In genomic region chr2:36659872-36660312, GRCh38 we compare ENCODE assay signal across 16 cellular contexts. TPM values are rescaled to one million over a fixed set of nuclear protein-coding genes. Genes with fewer than 3 reads are reported as not detected.
DNase-seq lines count a peak whose midpoint lies in the region; ATAC-seq, FAIRE-seq and TF ChIP-seq lines count a peak whose summit lies in the region.
"Had no signal": no experiment of that assay in that cellular context is flagged by ENCODE, and none has a peak within 500 bp of the region (broad histone marks: within the 10 kb centered on the region; RNA-seq: fewer than 3 reads in every experiment).

No MANE protein-coding gene starts in this region.

- peak; percentile 59 for ATAC-seq in GM21786 (IDR thresholded peaks at IDR 0.05; ENCODE audit: unreplicated experiment)
- peak; percentile 78 for ATAC-seq in HG03442 (IDR thresholded peaks at IDR 0.05; ENCODE audit: unreplicated experiment)
- peak; percentile 41 for ATAC-seq in foreskin keratinocyte
- ATAC-seq: effector memory CD8-positive, alpha-beta T cell had no signal

- H3K4me1 ChIP-seq in foreskin keratinocyte, result no peaks in the 10 kb centered on the region
- H3K4me1 ChIP-seq: BLaER1 treated with 17β-estradiol and CSF1 and Interleukin-3, amounts not matched to agents 10 nM and 100 nM had no signal

- H3K27me3 ChIP-seq in foreskin keratinocyte, result peaks cover 4% of the 10 kb centered on the region
- H3K27me3 ChIP-seq: adrenal gland; BLaER1 treated with 17β-estradiol and CSF1 and Interleukin-3, amounts not matched to agents 10 nM and 100 nM; MG63 had no signal

- TF ChIP-seq CTCF in GM13976 (IDR thresholded peaks at IDR 0.05; ENCODE audit: borderline replicate concordance, control extremely low read depth, extremely low read depth, insufficient read depth, missing control alignments) (no peak), foreskin keratinocyte (conservative IDR thresholded peaks at IDR 0.05) (no peak)

- peak; percentile 43 for DNase-seq in GM13976 (ENCODE audit: low spot score)
- DNase-seq in foreskin keratinocyte, result peak in 1 of 2 donors; percentile 37
- DNase-seq in NCI-H748 treated with DMSO at 0.1 percent for 48 hours (lab: John Stamatoyannopoulos, UW), result no peak
- no peak for DNase-seq in NCI-H69 (lab: John Stamatoyannopoulos, UW)
- no peak for DNase-seq in GM12891 (ENCODE audit: insufficient read length, low spot score)
- DNase-seq in SKM-1 treated with dmso at 0.1 percent for 144 hours (lab: John Stamatoyannopoulos, UW; ENCODE audit: unreplicated experiment), result no peak
- DNase-seq: effector memory CD8-positive, alpha-beta T cell; hypothalamus; MG63; posterior cingulate gyrus; stimulated activated CD4-positive, alpha-beta T cell treated with anti-CD3 and anti-CD28 coated beads, Interleukin-2, amount 100 ng/mL, for 48 hours had no signal

- in situ Hi-C loops in GM13976 (cut with MboI; ENCODE audit: low sequenced_read_pairs, unreplicated experiment), result loop anchor here (10.0 kb wide), 1 partner anchor 305 kb away; the partner anchor contains the start of gene CRIM1

- FAIRE-seq in GM12891 (lab: Jason Lieb, UNC), result no peak

- no peak overlapping the region for H3K27ac ChIP-seq in foreskin keratinocyte
- H3K27ac ChIP-seq: BLaER1 treated with 17β-estradiol and CSF1 and Interleukin-3, amounts not matched to agents 10 nM and 100 nM had no signal

- TF ChIP-seq POLR2A in GM12891 (IDR thresholded peaks at IDR 0.05; ENCODE audit: low read depth, low read length), result no peak

TF ChIP-seq in GM12891, 5 proteins besides CTCF, POLR2A, EP300 and RAD21:
- no peak for TF ChIP-seq POLR2AphosphoS5 (IDR thresholded peaks at IDR 0.05; ENCODE audit: low read depth, low read length)
- no peak for TF ChIP-seq TAF1 (IDR thresholded peaks at IDR 0.05; ENCODE audit: low read depth, low read length)
- no peak for TF ChIP-seq POU2F2 (IDR thresholded peaks at IDR 0.05; ENCODE audit: low read depth, low read length)
- no peak for TF ChIP-seq PAX5 (IDR thresholded peaks at IDR 0.05; ENCODE audit: insufficient read depth, low read length, severe bottlenecking)
- no peak for TF ChIP-seq SPI1 (IDR thresholded peaks at IDR 0.05; ENCODE audit: low read depth, low read length)

RNA-seq across cellular contexts. Expression of gene VIT, which starts 36.6 kb away (rescaled TPM):
- not detected in 2 replicates for total RNA-seq in foreskin keratinocyte
- not detected in 2 replicates for polyA plus RNA-seq in foreskin keratinocyte
- polyA plus RNA-seq in GM12891 (2012; ENCODE audit: low read depth, missing spikeins), result not detected
- total RNA-seq: T-helper 1 cell treated with Interleukin-12 subunit alpha and Interleukin-12 subunit beta and Interleukin-4 antibody, amounts not matched to agents 30 ng/mL and 1 ng/mL, for 36 hours had no signal
